ENCODE assay signal across 1 cellular context in the genomic region with DNA sequence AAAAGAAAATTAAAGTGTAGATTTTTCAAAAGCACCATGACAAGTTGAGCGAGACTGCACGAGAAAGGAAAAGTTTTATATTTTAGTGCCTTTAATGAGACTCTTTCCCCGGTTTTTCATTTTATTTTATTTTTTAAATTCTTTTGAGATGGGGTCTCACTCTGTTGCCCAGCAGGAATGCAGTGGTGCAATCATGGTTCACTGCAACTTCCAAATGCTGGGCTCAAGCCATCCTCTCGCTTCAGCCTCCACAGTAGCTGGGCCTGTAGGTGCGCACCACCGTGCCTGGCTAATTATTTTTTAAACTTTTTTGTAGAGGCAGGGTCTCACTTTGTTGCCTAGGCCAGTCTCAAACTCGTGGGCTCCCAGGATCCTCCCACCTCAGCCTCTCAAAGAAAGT.
TF ChIP-seq lines count a peak whose summit lies in the region.

No MANE protein-coding gene starts in this region.

TF ChIP-seq in K562, 482 proteins besides CTCF, POLR2A, EP300 and RAD21:
- TF ChIP-seq ZNF121 (CRISPR knock-in tag; conservative IDR thresholded peaks at IDR 0.05): peak; percentile 75
- TF ChIP-seq, protein P1, sequence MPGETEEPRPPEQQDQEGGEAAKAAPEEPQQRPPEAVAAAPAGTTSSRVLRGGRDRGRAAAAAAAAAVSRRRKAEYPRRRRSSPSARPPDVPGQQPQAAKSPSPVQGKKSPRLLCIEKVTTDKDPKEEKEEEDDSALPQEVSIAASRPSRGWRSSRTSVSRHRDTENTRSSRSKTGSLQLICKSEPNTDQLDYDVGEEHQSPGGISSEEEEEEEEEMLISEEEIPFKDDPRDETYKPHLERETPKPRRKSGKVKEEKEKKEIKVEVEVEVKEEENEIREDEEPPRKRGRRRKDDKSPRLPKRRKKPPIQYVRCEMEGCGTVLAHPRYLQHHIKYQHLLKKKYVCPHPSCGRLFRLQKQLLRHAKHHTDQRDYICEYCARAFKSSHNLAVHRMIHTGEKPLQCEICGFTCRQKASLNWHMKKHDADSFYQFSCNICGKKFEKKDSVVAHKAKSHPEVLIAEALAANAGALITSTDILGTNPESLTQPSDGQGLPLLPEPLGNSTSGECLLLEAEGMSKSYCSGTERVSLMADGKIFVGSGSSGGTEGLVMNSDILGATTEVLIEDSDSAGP (CRISPR knock-in tag; IDR thresholded peaks at IDR 0.05): no peak
- no peak for TF ChIP-seq ETV1 (tag; conservative IDR thresholded peaks at IDR 0.05; ENCODE audit: low read depth)
- TF ChIP-seq POLR2AphosphoS5 (IDR thresholded peaks at IDR 0.05; ENCODE audit: control insufficient read depth, insufficient read depth, low read depth, low read length): no peak
- no peak for TF ChIP-seq UBTF (IDR thresholded peaks at IDR 0.05; ENCODE audit: borderline replicate concordance in 1 of 2, low read depth in 2 of 2, low read length in 2 of 2)
- TF ChIP-seq ZFX (CRISPR knock-in tag; IDR thresholded peaks at IDR 0.05): 0 out of 2 replicates have a peak, but pooled peaks have one; percentile 6
- no peak for TF ChIP-seq CBFA2T3 (IDR thresholded peaks at IDR 0.05)
- no peak for TF ChIP-seq ZNF696 (CRISPR knock-in tag; conservative IDR thresholded peaks at IDR 0.05)
- peak; percentile 45 for TF ChIP-seq RBM25 (IDR thresholded peaks at IDR 0.05; ENCODE audit: low read depth, low read length, severe bottlenecking)
- TF ChIP-seq, protein P2, sequence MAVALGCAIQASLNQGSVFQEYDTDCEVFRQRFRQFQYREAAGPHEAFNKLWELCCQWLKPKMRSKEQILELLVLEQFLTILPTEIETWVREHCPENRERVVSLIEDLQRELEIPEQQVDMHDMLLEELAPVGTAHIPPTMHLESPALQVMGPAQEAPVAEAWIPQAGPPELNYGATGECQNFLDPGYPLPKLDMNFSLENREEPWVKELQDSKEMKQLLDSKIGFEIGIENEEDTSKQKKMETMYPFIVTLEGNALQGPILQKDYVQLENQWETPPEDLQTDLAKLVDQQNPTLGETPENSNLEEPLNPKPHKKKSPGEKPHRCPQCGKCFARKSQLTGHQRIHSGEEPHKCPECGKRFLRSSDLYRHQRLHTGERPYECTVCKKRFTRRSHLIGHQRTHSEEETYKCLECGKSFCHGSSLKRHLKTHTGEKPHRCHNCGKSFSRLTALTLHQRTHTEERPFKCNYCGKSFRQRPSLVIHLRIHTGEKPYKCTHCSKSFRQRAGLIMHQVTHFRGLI (CRISPR knock-in tag; IDR thresholded peaks at IDR 0.05): no peak
- TF ChIP-seq TEAD2 (tag; IDR thresholded peaks at IDR 0.05): no peak
- no peak for TF ChIP-seq ZFP30 (CRISPR knock-in tag; IDR thresholded peaks at IDR 0.05; ENCODE audit: borderline replicate concordance)
- TF ChIP-seq RHOXF2B (CRISPR knock-in tag; conservative IDR thresholded peaks at IDR 0.05): no peak
- TF ChIP-seq MXI1 (IDR thresholded peaks at IDR 0.05; ENCODE audit: low read depth, low read length): no peak
- TF ChIP-seq PHB2 (IDR thresholded peaks at IDR 0.05; ENCODE audit: low read depth): no peak
